13 cellular contexts compared by ENCODE assay signal in genomic region chr7:139750459-139751095, GRCh38. TPM values are rescaled to one million over a fixed set of nuclear protein-coding genes. Genes with fewer than 3 reads are reported as not detected.
A peak's percentile ranks its signal among the peaks of the same experiment; 100 is the strongest.
DNase-seq lines count a peak whose midpoint lies in the region; ATAC-seq, FAIRE-seq and TF ChIP-seq lines count a peak whose summit lies in the region.
"Had no signal": no experiment of that assay in that cellular context is flagged by ENCODE, and none has a peak within 500 bp of the region (broad histone marks: within the 10 kb centered on the region; RNA-seq: fewer than 3 reads in every experiment).

No MANE protein-coding gene starts in this region.

- H3K9ac ChIP-seq in IMR-90 (ENCODE audit: low read depth, low read length): no peak overlapping the region

- H3K14ac ChIP-seq in IMR-90 (replicated peaks; ENCODE audit: low read depth, low read length): no peak overlapping the region

- H3K9me3 ChIP-seq in A549 (no peaks in the 10 kb centered on the region), IMR-90 (ENCODE audit: control insufficient read depth, insufficient read depth, low read length) (no peaks in the 10 kb centered on the region), stomach (no peaks in the 10 kb centered on the region)

- H2AK9ac ChIP-seq in IMR-90 (replicated peaks; ENCODE audit: low read depth, low read length, poor library complexity): no peak overlapping the region

- H3K36me3 ChIP-seq in IMR-90 (ENCODE audit: control insufficient read depth, insufficient read depth, low read length) (peaks cover 30% of the 10 kb centered on the region), stomach (peaks cover 0 to 13% (median 3%) of the 10 kb centered on the region in 4 donors)

- no TSS peak for BruUV-seq in IMR-90 (replicated peaks; lab: Mats Ljungman, UMichigan)

- no peaks in the 10 kb centered on the region for H3K27me3 Mint-ChIP-seq in activated CD8-positive, alpha-beta memory T cell treated with anti-CD3 and anti-CD28 coated beads, Interleukin-2, amount 10 ng/mL, durations not matched to agents 7 days and 5 days
- peaks cover 1 to 3% (median 2%) of the 10 kb centered on the region in 3 donors for H3K27me3 Mint-ChIP-seq in immature natural killer cell (ENCODE audit: low read depth in 3 of 3)

- CTCF ChIA-PET in activated CD8-positive, alpha-beta memory T cell treated with anti-CD3 and anti-CD28 coated beads, Interleukin-2, amount 10 ng/mL, durations not matched to agents 7 days and 5 days (lab: Charles Lee): no interaction called here
- CTCF ChIA-PET in A549 (lab: Yijun Ruan, JAX) (interaction anchor here (1.1 to 5.6 kb wide), 2 partner anchors 13 to 103 kb away, joined by 4 to 26 read pairs; no protein-coding TSS in a partner anchor), IMR-90 (lab: Yijun Ruan, JAX) (no interaction called here)

- H3K4me1 Mint-ChIP-seq in activated CD8-positive, alpha-beta memory T cell treated with anti-CD3 and anti-CD28 coated beads, Interleukin-2, amount 10 ng/mL, durations not matched to agents 7 days and 5 days: peaks cover 7% of the 10 kb centered on the region
- peaks cover 95 to 96% of the 10 kb centered on the region in 2 donors for H3K4me1 Mint-ChIP-seq in immature natural killer cell

- H2AK5ac ChIP-seq in IMR-90 (ENCODE audit: low read depth, low read length): no peak overlapping the region

- in situ Hi-C loops in IMR-90 (cut with MboI; ENCODE audit: low sequenced_read_pairs): no loop called here

- no peak overlapping the region for H2AFZ ChIP-seq in IMR-90 (replicated peaks; ENCODE audit: low read length, poor library complexity)

- H3K56ac ChIP-seq in IMR-90 (ENCODE audit: extremely low read depth, insufficient read depth, low read length): no peak overlapping the region

- H3K18ac ChIP-seq in IMR-90 (ENCODE audit: low read depth, low read length): no peak overlapping the region

- H3K27ac ChIP-seq in A549 (no peak overlapping the region), IMR-90 (ENCODE audit: insufficient read depth, low read length) (no peak overlapping the region), stomach (no peak overlapping the region)
- H3K27ac ChIP-seq: C4-2B had no signal

- no peak for FAIRE-seq in A549 (lab: Jason Lieb, UNC)

- peaks cover 1% of the 10 kb centered on the region for H3K36me3 Mint-ChIP-seq in activated CD8-positive, alpha-beta memory T cell treated with anti-CD3 and anti-CD28 coated beads, Interleukin-2, amount 10 ng/mL, durations not matched to agents 7 days and 5 days
- H3K36me3 Mint-ChIP-seq in immature natural killer cell: no peaks in the 10 kb centered on the region

- H3K27ac Mint-ChIP-seq in activated CD8-positive, alpha-beta memory T cell treated with anti-CD3 and anti-CD28 coated beads, Interleukin-2, amount 10 ng/mL, durations not matched to agents 7 days and 5 days: no peak overlapping the region
- H3K27ac Mint-ChIP-seq in immature natural killer cell: peak overlapping the region in 4 of 6 donors; percentile 31 to 73 (median 54)

- TF ChIP-seq RAD21 in A549 (conservative IDR thresholded peaks at IDR 0.05 in 1 of 2, IDR thresholded peaks at IDR 0.05 in 1 of 2) (no peak), IMR-90 (IDR thresholded peaks at IDR 0.05; ENCODE audit: low read length) (no peak)

- H3K9me1 ChIP-seq in IMR-90 (ENCODE audit: insufficient read depth, low read length): peaks cover 86% of the 10 kb centered on the region

- no peak overlapping the region for H3K4ac ChIP-seq in IMR-90 (ENCODE audit: low read depth, low read length)

- no peak overlapping the region for H4K91ac ChIP-seq in IMR-90 (ENCODE audit: insufficient read depth, low read depth, low read length)

- H4K5ac ChIP-seq in IMR-90 (ENCODE audit: low read depth, low read length): no peak overlapping the region

- dilution Hi-C loops in IMR-90 (cut with HindIII; ENCODE audit: low sequenced_read_pairs, unreplicated experiment): no loop called here

- WGBS in A549 (ENCODE audit: missing lambda C conversion rate): 95% methylated on average over 6 of the region's 6 CpGs
- WGBS in IMR-90 (ENCODE audit: extremely low coverage in 2 of 2, insufficient read length in 1 of 2), 2 experiments: no CpG with 5 or more reads among the region's 6 CpGs
- WGBS in stomach, 5 donors: 93 to 98% (median 95%) methylated on average over 6 of the region's 6 CpGs

- H3K4me1 ChIP-seq in A549 (peaks cover 47% of the 10 kb centered on the region), IMR-90 (ENCODE audit: control insufficient read depth, insufficient read depth, low read length) (peaks cover 44% of the 10 kb centered on the region), stomach (peaks cover 35 to 73% (median 54%) of the 10 kb centered on the region in 4 donors)

- H2BK5ac ChIP-seq in IMR-90 (ENCODE audit: low read depth, low read length, poor library complexity, severe bottlenecking): no peak overlapping the region

- H4K8ac ChIP-seq in IMR-90 (ENCODE audit: low read depth in 2 of 2, low read length in 2 of 2): no peak overlapping the region

- DNase-seq in activated CD8-positive, alpha-beta memory T cell treated with anti-CD3 and anti-CD28 coated beads, Interleukin-2, amount 10 ng/mL, durations not matched to agents 7 days and 5 days: peak; percentile 53
- no peak for DNase-seq in activated CD8-positive, alpha-beta memory T cell treated with anti-CD3 and anti-CD28 coated beads, Interleukin-2, amount 50 U/mL, for 4 hours
- DNase-seq in A549 (ENCODE audit: low read depth in 1 of 2, low spot score in 1 of 2): no peak
- DNase-seq in IMR-90: no peak
- DNase-seq in immature natural killer cell: peak in 2 of 3 donors; percentile 23 to 32
- DNase-seq in stomach: no peak
- no peak for DNase-seq in DMS79 treated with DMSO at 0.1 percent for 48 hours (lab: John Stamatoyannopoulos, UW)
- no peak for DNase-seq in NOMO-1 treated with DMSO at 0.1 percent for 48 hours (lab: John Stamatoyannopoulos, UW; ENCODE audit: unreplicated experiment)
- DNase-seq: NCI-H187; NK-92 treated with Interleukin-12 subunit alpha and Interleukin-12 subunit beta, amount 100 ng/mL, for 24 hours; OCI-M1; SHP77 treated with DMSO at 0.1 percent for 48 hours had no signal

- POLR2A ChIA-PET in A549 (lab: Yijun Ruan, JAX): no interaction called here
- POLR2A ChIA-PET in IMR-90 (lab: Charles Lee; ENCODE audit: unreplicated experiment): no interaction called here

- H4K20me1 ChIP-seq in IMR-90 (ENCODE audit: insufficient read depth, low read length): peaks cover 99% of the 10 kb centered on the region

- no peak for TF ChIP-seq EP300 in A549 (IDR thresholded peaks at IDR 0.05)
- TF ChIP-seq EP300 in stomach (IDR thresholded peaks at IDR 0.05): no peak

- H3K23ac ChIP-seq in IMR-90 (ENCODE audit: low read depth, low read length): peak overlapping the region; percentile 29; the same call in 1 of the 2 replicates

- TF ChIP-seq CTCF in A549 (IDR thresholded peaks at IDR 0.05) (no peak), IMR-90 (conservative IDR thresholded peaks at IDR 0.05; ENCODE audit: low read depth, low read length) (no peak), stomach (IDR thresholded peaks at IDR 0.05) (no peak)

- TF ChIP-seq POLR2A in A549 (IDR thresholded peaks at IDR 0.05; ENCODE audit: low read length) (no peak), IMR-90 (IDR thresholded peaks at IDR 0.05; ENCODE audit: low read depth, low read length) (no peak), stomach (IDR thresholded peaks at IDR 0.05) (no peak)

- no peak overlapping the region for H2BK120ac ChIP-seq in IMR-90 (ENCODE audit: low read depth, low read length)

- no peaks in the 10 kb centered on the region for H3K27me3 ChIP-seq in IMR-90 (ENCODE audit: control insufficient read depth, insufficient read depth, low read length)
- no peaks in the 10 kb centered on the region for H3K27me3 ChIP-seq in stomach

- no peak overlapping the region for H3K4me3 Mint-ChIP-seq in activated CD8-positive, alpha-beta memory T cell treated with anti-CD3 and anti-CD28 coated beads, Interleukin-2, amount 10 ng/mL, durations not matched to agents 7 days and 5 days
- H3K4me3 Mint-ChIP-seq in immature natural killer cell: peak overlapping the region; percentile 10 to 65 (median 24)

- no peaks in the 10 kb centered on the region for H3K9me3 Mint-ChIP-seq in activated CD8-positive, alpha-beta memory T cell treated with anti-CD3 and anti-CD28 coated beads, Interleukin-2, amount 10 ng/mL, durations not matched to agents 7 days and 5 days (ENCODE audit: low read depth)
- no peaks in the 10 kb centered on the region for H3K9me3 Mint-ChIP-seq in immature natural killer cell

- H3K4me3 ChIP-seq in A549 (no peak overlapping the region), IMR-90 (ENCODE audit: insufficient read depth, low read depth, low read length) (no peak overlapping the region), stomach (no peak overlapping the region)

- H2BK20ac ChIP-seq in IMR-90 (ENCODE audit: low read depth, low read length): no peak overlapping the region

- no peak for ATAC-seq in activated CD8-positive, alpha-beta memory T cell treated with anti-CD3 and anti-CD28 coated beads, Interleukin-2, amount 10 ng/mL, durations not matched to agents 7 days and 5 days
- ATAC-seq in A549 (no peak), IMR-90 (ENCODE audit: low read depth) (no peak)

- H2BK15ac ChIP-seq in IMR-90 (ENCODE audit: low read depth, low read length): no peak overlapping the region

- no peak overlapping the region for H3K4me2 ChIP-seq in A549
- H3K4me2 ChIP-seq in IMR-90 (ENCODE audit: low read depth, low read length): no peak overlapping the region

- intact Hi-C loops in IMR-90 (cut with micrococcal nuclease): no loop called here
- intact Hi-C loops in stomach (cut with DNase I; ENCODE audit: low total_unique reads): no loop called here

- H3K79me1 ChIP-seq in IMR-90 (ENCODE audit: low read depth in 1 of 2, low read length in 2 of 2): peaks cover 45 to 98% of the 10 kb centered on the region in 2 experiments

TF ChIP-seq in A549, 52 proteins besides CTCF, POLR2A, EP300 and RAD21 (continues in another document):
- TF ChIP-seq MAFK (IDR thresholded peaks at IDR 0.05; ENCODE audit: partially characterized antibody): peak; percentile 64

RNA-seq across cellular contexts. Expression of gene HIPK2, which starts 27.2 kb away (rescaled TPM):
- total RNA-seq in activated CD8-positive, alpha-beta memory T cell treated with anti-CD3 and anti-CD28 coated beads, Interleukin-2, amount 10 ng/mL, durations not matched to agents 7 days and 5 days: 10 to 100 TPM; 20.2 to 21.4 TPM
- 12.1 and 16.3 TPM in 2 replicates for polyA plus RNA-seq in A549 (2011; rRNA removed)
- 10.1 and 13.5 TPM in 2 replicates for polyA plus RNA-seq in A549 (2012; cell fraction: cytosol; rRNA removed)
- polyA plus RNA-seq in A549 (2012; cell fraction: nucleus; rRNA removed): 9.9 and 11.2 TPM in 2 replicates
- polyA plus RNA-seq in A549 (2017; fragmentation: RNase III; extraction: RNeasy Plus Mini Kit Qiagen cat#74134 plus additional on column Dnase treatment): 10.5 to 13.1 TPM (median 11.3 TPM) in 3 replicates
- polyA minus RNA-seq in A549 (2011; rRNA and poly(A)+ RNA removed): 32.7 and 34.1 TPM in 2 replicates
- total RNA-seq in IMR-90 (2012; rRNA removed): 21.7 and 22.0 TPM in 2 replicates
- polyA plus RNA-seq in IMR-90 (2012; rRNA removed): 27.1 and 31.7 TPM in 2 replicates
- 9.3 and 22.5 TPM in 2 replicates for polyA plus RNA-seq in IMR-90 (2012; cell fraction: cytosol; rRNA removed)
- polyA plus RNA-seq in IMR-90 (2012; cell fraction: nucleus; rRNA removed; ENCODE audit: low replicate concordance): 36.1 and 45.4 TPM in 2 replicates
- polyA plus RNA-seq in immature natural killer cell: 10 to 100 TPM in 1 of 3 donors, 1 to 10 TPM in 2; 3.5 to 14.2 (median 3.7) TPM
- total RNA-seq in stomach: 100 to 1,000 TPM in 1 of 5 donors, 10 to 100 TPM in 3, 1 to 10 TPM in 1; 9.3 to 103 (median 60.7) TPM
- 10 to 100 TPM in 2 of 3 donors, 1 to 10 TPM in 1; 3.4 to 45.0 (median 10.7) TPM for polyA plus RNA-seq in stomach

Comparison
In these comparisons a context has a peak if more than half of its experiments do, and no peak if none do; other contexts are left out.
1. DNase-seq: peak in activated CD8-positive, alpha-beta memory T cell treated with anti-CD3 and anti-CD28 coated beads, Interleukin-2, amount 10 ng/mL, durations not matched to agents 7 days and 5 days (single experiment) and immature natural killer cell (2 of 3); none in activated CD8-positive, alpha-beta memory T cell treated with anti-CD3 and anti-CD28 coated beads, Interleukin-2, amount 50 U/mL, for 4 hours (single experiment), A549 (0 of 2), IMR-90 (single experiment), stomach (single experiment), DMS79 treated with DMSO at 0.1 percent for 48 hours (single experiment) and NOMO-1 treated with DMSO at 0.1 percent for 48 hours (single experiment).